ENCODE assay signal across 25 cellular contexts in genomic region chr5:122559676-122560075, GRCh38.
A peak's percentile ranks its signal among the peaks of the same experiment; 100 is the strongest.
DNase-seq lines count a peak whose midpoint lies in the region; ATAC-seq, FAIRE-seq and TF ChIP-seq lines count a peak whose summit lies in the region.
"Had no signal": no experiment of that assay in that cellular context is flagged by ENCODE, and none has a peak within 500 bp of the region (broad histone marks: within the 10 kb centered on the region; RNA-seq: fewer than 3 reads in every experiment).

No MANE protein-coding gene starts in this region.

- DNase-seq in EL (peak; percentile 21), RWPE2 (ENCODE audit: low spot score) (no peak), endothelial cell of umbilical vein (ENCODE audit: low read depth, low spot score) (peak; percentile 69), iris pigment epithelial cell (ENCODE audit: low read depth) (peak; percentile 7), NCI-H748 (lab: John Stamatoyannopoulos, UW; ENCODE audit: unreplicated experiment) (no peak), superior temporal gyrus (ENCODE audit: extremely low spot score) (no peak)
- no peak for DNase-seq in activated CD4-positive, CD25-positive, alpha-beta regulatory T cell (lab: John Stamatoyannopoulos, UW)
- DNase-seq: 8988T; CD4-positive, alpha-beta T cell; GDM1; NCI-H1092; NCI-H1417 treated with DMSO at 0.1 percent for 48 hours; NCI-H1694 treated with DMSO at 0.1 percent for 48 hours; NCI-H2081; NCI-H2227 treated with DMSO at 0.1 percent for 48 hours; NCI-H510A treated with DMSO at 0.1 percent for 48 hours; NCI-H774; NK-92 treated with Interleukin-12 subunit alpha and Interleukin-12 subunit beta, amount 100 ng/mL, for 24 hours; PC-9; Right ventricle myocardium superior had no signal

- CTCF ChIA-PET in endothelial cell of umbilical vein (lab: Charles Lee) = no interaction called here

- ATAC-seq in RWPE2 (ENCODE audit: low read depth) (peak; percentile 38; the same call in 1 of the 3 replicates), GM19351 (IDR thresholded peaks at IDR 0.05; ENCODE audit: unreplicated experiment) (no peak)
- ATAC-seq: GM12878 had no signal

- FAIRE-seq in endothelial cell of umbilical vein (lab: Jason Lieb, UNC) = peak; percentile 33
- FAIRE-seq: D721Med, GM12878 had no signal

- peak overlapping the region; percentile 36 for H3K4me2 ChIP-seq in endothelial cell of umbilical vein (ENCODE audit: insufficient read depth, low read length)
- H3K4me2 ChIP-seq: BLaER1 treated with 17β-estradiol and CSF1 and Interleukin-3, amounts not matched to agents 10 nM and 100 nM; PC-9 had no signal

- no peaks in the 10 kb centered on the region for H4K20me1 ChIP-seq in endothelial cell of umbilical vein (replicated peaks; ENCODE audit: control insufficient read depth, extremely low read depth, insufficient read depth, low read length)
- H4K20me1 ChIP-seq: BLaER1 treated with 17β-estradiol and CSF1 and Interleukin-3, amounts not matched to agents 10 nM and 100 nM had no signal

- H3K4me3 ChIP-seq in RWPE2 (ENCODE audit: severe bottlenecking) (no peak overlapping the region), endothelial cell of umbilical vein (replicated peaks in 1 of 3; ENCODE audit: insufficient read depth in 1 of 3, low read depth in 1 of 3, low read length in 3 of 3) (no peak overlapping the region)
- H3K4me3 ChIP-seq: BLaER1 treated with 17β-estradiol and CSF1 and Interleukin-3, amounts not matched to agents 10 nM and 100 nM; GM12878; PC-9; SJSA1 had no signal

- H3K9me1 ChIP-seq in endothelial cell of umbilical vein (replicated peaks; ENCODE audit: control insufficient read depth, extremely low read depth, insufficient read depth, low read length) = no peaks in the 10 kb centered on the region

- H3K27ac ChIP-seq in RWPE2 (ENCODE audit: poor library complexity, severe bottlenecking) (no peak overlapping the region), endothelial cell of umbilical vein (ENCODE audit: insufficient read depth, low read depth, low read length) (no peak overlapping the region)
- H3K27ac ChIP-seq: BLaER1 treated with 17β-estradiol and CSF1 and Interleukin-3, amounts not matched to agents 10 nM and 100 nM; PC-9; SJSA1 had no signal

- H3K27me3 ChIP-seq in RWPE2 (ENCODE audit: insufficient read depth, poor library complexity, severe bottlenecking) = no peaks in the 10 kb centered on the region
- no peaks in the 10 kb centered on the region for H3K27me3 ChIP-seq in endothelial cell of umbilical vein (ENCODE audit: control insufficient read depth in 2 of 2, insufficient read depth in 2 of 2, low read length in 2 of 2)
- H3K27me3 ChIP-seq: BLaER1 treated with 17β-estradiol and CSF1 and Interleukin-3, amounts not matched to agents 10 nM and 100 nM had no signal

- POLR2A ChIA-PET in endothelial cell of umbilical vein (lab: Charles Lee) = no interaction called here

- intact Hi-C loops in endothelial cell of umbilical vein (cut with micrococcal nuclease) = no loop called here

- TF ChIP-seq POLR2A in endothelial cell of umbilical vein (IDR thresholded peaks at IDR 0.05; ENCODE audit: low read depth, low read length) = no peak

- H3K36me3 ChIP-seq in RWPE2 (ENCODE audit: low read depth) = no peaks in the 10 kb centered on the region
- no peaks in the 10 kb centered on the region for H3K36me3 ChIP-seq in endothelial cell of umbilical vein (ENCODE audit: control insufficient read depth in 2 of 2, extremely low read depth in 1 of 2, insufficient read depth in 2 of 2, low read length in 2 of 2)
- H3K36me3 ChIP-seq: BLaER1 treated with 17β-estradiol and CSF1 and Interleukin-3, amounts not matched to agents 10 nM and 100 nM; SJSA1 had no signal

- H3K9me3 ChIP-seq in RWPE2 (ENCODE audit: severe bottlenecking) = no peaks in the 10 kb centered on the region
- no peaks in the 10 kb centered on the region for H3K9me3 ChIP-seq in endothelial cell of umbilical vein (replicated peaks; ENCODE audit: control insufficient read depth, insufficient read depth, low read length)
- H3K9me3 ChIP-seq: SJSA1 had no signal

- H3K79me2 ChIP-seq in endothelial cell of umbilical vein (ENCODE audit: control insufficient read depth, insufficient read depth, low read length) = no peaks in the 10 kb centered on the region

- H2AFZ ChIP-seq in endothelial cell of umbilical vein (ENCODE audit: low read depth, low read length) = no peak overlapping the region
- H2AFZ ChIP-seq: PC-9 had no signal

- no TSS peak for BruUV-seq in endothelial cell of umbilical vein (replicated peaks; lab: Mats Ljungman, UMichigan)

- peaks cover 4% of the 10 kb centered on the region for H3K4me1 ChIP-seq in RWPE2 (ENCODE audit: insufficient read depth, poor library complexity, severe bottlenecking)
- peaks cover 11% of the 10 kb centered on the region for H3K4me1 ChIP-seq in endothelial cell of umbilical vein (ENCODE audit: control insufficient read depth, extremely low read depth, insufficient read depth, low read length)
- H3K4me1 ChIP-seq: BLaER1 treated with 17β-estradiol and CSF1 and Interleukin-3, amounts not matched to agents 10 nM and 100 nM; SJSA1 had no signal

- no peak for TF ChIP-seq CTCF in RWPE2 (IDR thresholded peaks at IDR 0.05; ENCODE audit: poor library complexity, severe bottlenecking)
- no peak for TF ChIP-seq CTCF in endothelial cell of umbilical vein (IDR thresholded peaks at IDR 0.05; ENCODE audit: extremely low read depth in 1 of 2, insufficient read depth in 1 of 2, low read depth in 1 of 2, low read length in 2 of 2)

- dilution Hi-C loops in endothelial cell of umbilical vein (cut with MboI; ENCODE audit: extremely low pct_ligation_motif_present, low sequenced_read_pairs) = no loop called here

- H3K9ac ChIP-seq in endothelial cell of umbilical vein (replicated peaks; ENCODE audit: extremely low read depth, insufficient read depth, low read length) = no peak overlapping the region
- H3K9ac ChIP-seq: BLaER1 treated with 17β-estradiol and CSF1 and Interleukin-3, amounts not matched to agents 10 nM and 100 nM had no signal

TF ChIP-seq in endothelial cell of umbilical vein, 7 proteins besides CTCF, POLR2A, EP300 and RAD21:
- no peak for TF ChIP-seq MYC (IDR thresholded peaks at IDR 0.05; ENCODE audit: low read depth, low read length)
- peak; percentile 19 for TF ChIP-seq GATA2 (IDR thresholded peaks at IDR 0.05; ENCODE audit: insufficient read depth, insufficient read length, low read depth, low read length)
- no peak for TF ChIP-seq MAX (IDR thresholded peaks at IDR 0.05; ENCODE audit: insufficient read depth, insufficient read length)
- TF ChIP-seq POLR2AphosphoS5 (IDR thresholded peaks at IDR 0.05; ENCODE audit: insufficient read depth, low read depth, low read length) = no peak
- TF ChIP-seq FOS (IDR thresholded peaks at IDR 0.05; ENCODE audit: borderline replicate concordance, insufficient read depth, low read length) = no peak
- no peak for TF ChIP-seq EZH2 (IDR thresholded peaks at IDR 0.05; ENCODE audit: borderline replicate concordance, low read depth, low read length, severe bottlenecking)
- peak; percentile 84 for TF ChIP-seq JUN (IDR thresholded peaks at IDR 0.05; ENCODE audit: borderline replicate concordance, insufficient read depth, insufficient read length, low read depth)

Comparison
In these comparisons a context has a peak if more than half of its experiments do, and no peak if none do; other contexts are left out.
1. DNase-seq: peak in EL (single experiment), endothelial cell of umbilical vein (single experiment) and iris pigment epithelial cell (single experiment); none in RWPE2 (single experiment), activated CD4-positive, CD25-positive, alpha-beta regulatory T cell (0 of 4), NCI-H748 (single experiment) and superior temporal gyrus (single experiment).